ENCODE assay signal across 20 cellular contexts in genomic region chr1:115565789-115566188, GRCh38.
DNase-seq lines count a peak whose midpoint lies in the region; ATAC-seq, FAIRE-seq and TF ChIP-seq lines count a peak whose summit lies in the region.
"Had no signal": no experiment of that assay in that cellular context is flagged by ENCODE, and none has a peak within 500 bp of the region (broad histone marks: within the 10 kb centered on the region; RNA-seq: fewer than 3 reads in every experiment).

No MANE protein-coding gene starts in this region.

- 19% methylated on average over 3 of the region's 3 CpGs for WGBS in HepG2 (ENCODE audit: low lambda C conversion rate)
- 32% methylated on average over 3 of the region's 3 CpGs for WGBS in right lobe of liver (ENCODE audit: insufficient coverage, low coverage, low lambda C conversion rate, missing lambda C conversion rate)
- 95% methylated on average over 3 of the region's 3 CpGs; no CpG with 5 or more reads in 1 of the 2 experiments for WGBS in H1 (ENCODE audit: extremely low coverage in 1 of 2, insufficient coverage in 1 of 2, insufficient read length in 1 of 2, insufficient replicate concordance in 2 of 2, low coverage in 1 of 2, low lambda C conversion rate in 2 of 2, missing lambda C conversion rate in 1 of 2), 2 experiments

- H3K4me1 ChIP-seq in HepG2 (ENCODE audit: insufficient read depth, low read length), result no peaks in the 10 kb centered on the region
- H3K4me1 ChIP-seq in right lobe of liver, result no peaks in the 10 kb centered on the region
- H3K4me1 ChIP-seq in Loucy (ENCODE audit: insufficient read depth, low read length, poor library complexity, severe bottlenecking), result peaks cover 21% of the 10 kb centered on the region
- H3K4me1 ChIP-seq in H1 (replicated peaks in 1 of 4; ENCODE audit: control insufficient read depth in 3 of 4, insufficient read depth in 4 of 4, low read length in 3 of 4), result no peaks in the 10 kb centered on the region
- H3K4me1 ChIP-seq: BLaER1, Caco-2 had no signal

- H3K36me3 ChIP-seq in HepG2 (replicated peaks in 1 of 2; ENCODE audit: control insufficient read depth in 1 of 2, insufficient read depth in 2 of 2, low read length in 2 of 2), result no peaks in the 10 kb centered on the region
- H3K36me3 ChIP-seq in right lobe of liver, result no peaks in the 10 kb centered on the region
- no peaks in the 10 kb centered on the region for H3K36me3 ChIP-seq in Loucy (ENCODE audit: insufficient read depth, low read length)
- H3K36me3 ChIP-seq in H1 (ENCODE audit: control insufficient read depth in 2 of 4, insufficient read depth in 4 of 4, low read length in 3 of 4), result no peaks in the 10 kb centered on the region
- H3K36me3 ChIP-seq: BLaER1 had no signal

- H3K27me3 ChIP-seq in HepG2 (ENCODE audit: control insufficient read depth in 1 of 2, insufficient read depth in 2 of 2, low read length in 2 of 2) (peaks cover 0 to 7% of the 10 kb centered on the region in 2 experiments; a peak in 2 of 5 replicates), right lobe of liver (peaks cover 0 to 7% of the 10 kb centered on the region in 2 donors), Loucy (ENCODE audit: insufficient read depth, low read length, poor library complexity, severe bottlenecking) (no peaks in the 10 kb centered on the region), H1 (replicated peaks in 1 of 4; ENCODE audit: control insufficient read depth in 3 of 4, extremely low read depth in 1 of 4, insufficient read depth in 3 of 4, low read length in 3 of 4) (peaks cover 0 to 8% (median under 1%) of the 10 kb centered on the region in 4 experiments; a peak in 5 of 7 replicates)
- H3K27me3 ChIP-seq: BLaER1 had no signal

- in situ Hi-C loops in HepG2 (cut with HindIII; ENCODE audit: extremely low pct_ligation_motif_present, low pct_unique_long_range_greater_than_20kb), result no loop called here

- TF ChIP-seq EP300 in HepG2 (IDR thresholded peaks at IDR 0.05; ENCODE audit: low read depth in 2 of 2, low read length in 2 of 2) (no peak), HepG2 (CRISPR knock-in tag; IDR thresholded peaks at IDR 0.05; ENCODE audit: borderline replicate concordance) (no peak), H1 (IDR thresholded peaks at IDR 0.05; ENCODE audit: borderline replicate concordance in 1 of 2, low read depth in 2 of 2, low read length in 2 of 2) (no peak)

- H2BK5ac ChIP-seq in H1 (ENCODE audit: low read depth, low read length), result no peak overlapping the region

- H3K4me3 ChIP-seq in HepG2 (replicated peaks in 1 of 3; ENCODE audit: insufficient read depth in 1 of 3, low read depth in 2 of 3, low read length in 3 of 3), result no peak overlapping the region
- H3K4me3 ChIP-seq in right lobe of liver, result no peak overlapping the region
- H3K4me3 ChIP-seq in Loucy (ENCODE audit: low read length, poor library complexity, severe bottlenecking), result no peak overlapping the region
- no peak overlapping the region for H3K4me3 ChIP-seq in H1 (ENCODE audit: extremely low read depth in 1 of 4, insufficient read depth in 2 of 4, low read depth in 3 of 4, low read length in 4 of 4)
- H3K4me3 ChIP-seq: BLaER1, GM12878, GM23338 had no signal

- H2BK15ac ChIP-seq in H1 (ENCODE audit: low read length), result no peak overlapping the region

- H3K79me2 ChIP-seq in HepG2 (ENCODE audit: insufficient read depth, low read length), result no peaks in the 10 kb centered on the region
- no peaks in the 10 kb centered on the region for H3K79me2 ChIP-seq in Loucy (ENCODE audit: insufficient read depth, low read length)
- no peaks in the 10 kb centered on the region for H3K79me2 ChIP-seq in H1 (ENCODE audit: control insufficient read depth in 1 of 2, insufficient read depth in 2 of 2, low read length in 2 of 2)

- no peak for TF ChIP-seq CTCF in HepG2 (CRISPR knock-in tag; IDR thresholded peaks at IDR 0.05)
- no peak for TF ChIP-seq CTCF in right lobe of liver (IDR thresholded peaks at IDR 0.05)
- TF ChIP-seq CTCF in Loucy (conservative IDR thresholded peaks at IDR 0.05; ENCODE audit: low read length), result no peak
- no peak for TF ChIP-seq CTCF in H1 (IDR thresholded peaks at IDR 0.05; ENCODE audit: control extremely low read depth in 1 of 3, insufficient read depth in 1 of 3, low read depth in 1 of 3, low read length in 3 of 3)

- H3K18ac ChIP-seq in H1 (ENCODE audit: extremely low read depth, low read length), result no peak overlapping the region

- no peak overlapping the region for H2BK12ac ChIP-seq in H1 (ENCODE audit: low read depth, low read length)

- no peak overlapping the region for H3K27ac ChIP-seq in HepG2 (ENCODE audit: extremely low read length, insufficient read depth, low read length)
- H3K27ac ChIP-seq in right lobe of liver, result no peak overlapping the region
- H3K27ac ChIP-seq in H1 (ENCODE audit: low read depth, low read length), result no peak overlapping the region
- H3K27ac ChIP-seq: BLaER1, C4-2B had no signal

- H2AFZ ChIP-seq in HepG2 (ENCODE audit: low read length) (no peak overlapping the region), Loucy (ENCODE audit: low read length) (no peak overlapping the region), H1 (ENCODE audit: low read length) (no peak overlapping the region)
- H2AFZ ChIP-seq: GM23338 had no signal

- H3K9me2 ChIP-seq in Loucy (replicated peaks; ENCODE audit: low read depth, low read length), result no peaks in the 10 kb centered on the region

- no peak overlapping the region for H3K4ac ChIP-seq in H1 (replicated peaks; ENCODE audit: insufficient read length, low read depth, low read length)

- ATAC-seq in HepG2 (no peak), right lobe of liver (no peak)
- ATAC-seq: CD8-positive, alpha-beta T cell; GM12878; GM23338 had no signal

- H4K91ac ChIP-seq in H1 (replicated peaks; ENCODE audit: insufficient read length, low read length), result no peak overlapping the region

- H3K9me3 ChIP-seq in HepG2 (ENCODE audit: low read length) (peaks cover 10% of the 10 kb centered on the region), right lobe of liver (no peaks in the 10 kb centered on the region), Loucy (ENCODE audit: insufficient read depth, low read depth, low read length) (peaks cover 14% of the 10 kb centered on the region), H1 (ENCODE audit: insufficient read depth in 2 of 2, low read depth in 1 of 2, low read length in 1 of 2) (peaks cover 0 to 5% of the 10 kb centered on the region in 2 experiments; a peak in 3 of 4 replicates)

- TF ChIP-seq POLR2A in HepG2 (IDR thresholded peaks at IDR 0.05; ENCODE audit: insufficient read depth in 1 of 2, low read depth in 2 of 2, low read length in 2 of 2) (no peak), right lobe of liver (IDR thresholded peaks at IDR 0.05) (no peak), H1 (IDR thresholded peaks at IDR 0.05; ENCODE audit: control extremely low read depth in 1 of 2, low read depth in 2 of 2, low read length in 2 of 2) (no peak)

- no peaks in the 10 kb centered on the region for H3K23me2 ChIP-seq in H1 (ENCODE audit: low read depth, low read length)

- H3F3A ChIP-seq in Loucy (ENCODE audit: low read depth), result no peaks in the 10 kb centered on the region; the same call in 1 of the 2 replicates

- DNase-seq in HepG2 (ENCODE audit: low spot score) (no peak), right lobe of liver (no peak), H1 (ENCODE audit: low read depth in 1 of 2, low spot score in 2 of 2) (no peak), anterior cingulate cortex (lab: John Stamatoyannopoulos, UW) (no peak), globus pallidus (ENCODE audit: low spot score) (no peak), T-helper 9 cell (no peak)
- DNase-seq: Caco-2; CD4-positive, CD25-positive, alpha-beta regulatory T cell; CD8-positive, alpha-beta T cell; DMS153; EL; GDM1; HCEC 1CT had no signal

- no peak overlapping the region for H3K56ac ChIP-seq in H1 (replicated peaks; ENCODE audit: insufficient read length, low read depth, low read length)

- CTCF ChIA-PET in HepG2 (lab: Yijun Ruan, JAX; ENCODE audit: low intra/inter-chr PET ratio, low total read pairs), result no interaction called here
- CTCF ChIA-PET in H1 (lab: Charles Lee; ENCODE audit: partially characterized antibody), result interaction anchor here (1.2 to 2.8 kb wide), 4 partner anchors 17 to 59 kb away, joined by 3 to 11 read pairs (median 5); no protein-coding TSS in a partner anchor

- BruUV-seq in HepG2 (replicated peaks; lab: Mats Ljungman, UMichigan), result no TSS peak

- TF ChIP-seq RAD21 in HepG2 (CRISPR knock-in tag; IDR thresholded peaks at IDR 0.05), result no peak
- TF ChIP-seq RAD21 in H1 (IDR thresholded peaks at IDR 0.05 in 1 of 2, conservative IDR thresholded peaks at IDR 0.05 in 1 of 2; ENCODE audit: low read depth in 2 of 2, low read length in 2 of 2), result no peak

- no peak overlapping the region for H2AK5ac ChIP-seq in H1 (ENCODE audit: low read depth, low read length)

- POLR2A ChIA-PET in HepG2 (lab: Yijun Ruan, JAX) (no interaction called here), H1 (lab: Charles Lee; ENCODE audit: partially characterized antibody) (no interaction called here)

- H3K4me2 ChIP-seq in HepG2 (ENCODE audit: low read depth, low read length) (no peak overlapping the region), Loucy (ENCODE audit: low read depth, low read length, poor library complexity, severe bottlenecking) (peak overlapping the region; percentile 20), H1 (ENCODE audit: insufficient read depth in 1 of 2, low read depth in 2 of 2, low read length in 2 of 2) (no peak overlapping the region)
- H3K4me2 ChIP-seq: BLaER1, GM23338 had no signal

- FAIRE-seq in HepG2 (lab: Jason Lieb, UNC), result no peak
- no peak for FAIRE-seq in H1 (lab: Jason Lieb, UNC)
- FAIRE-seq: GM12878, GM19239, H54 had no signal

- no peak overlapping the region for H2BK120ac ChIP-seq in H1 (replicated peaks; ENCODE audit: low read depth, low read length)

- no peak overlapping the region for H4K8ac ChIP-seq in H1 (ENCODE audit: extremely low read depth, insufficient read depth, low read length)

- no peak overlapping the region for H3K9ac ChIP-seq in HepG2 (ENCODE audit: insufficient read depth, low read depth, low read length)
- peak overlapping the region; percentile 29 for H3K9ac ChIP-seq in Loucy (ENCODE audit: low read depth, low read length, poor library complexity, severe bottlenecking)
- no peak overlapping the region for H3K9ac ChIP-seq in H1 (replicated peaks in 1 of 4; ENCODE audit: extremely low read depth in 1 of 4, low read depth in 3 of 4, low read length in 3 of 4)
- H3K9ac ChIP-seq: BLaER1 had no signal

- H4K5ac ChIP-seq in H1 (ENCODE audit: insufficient read length, low read depth, low read length), result no peak overlapping the region

- no peak overlapping the region for H3K14ac ChIP-seq in H1 (ENCODE audit: insufficient read length)

- H3K79me1 ChIP-seq in H1 (ENCODE audit: low read depth, low read length), result no peaks in the 10 kb centered on the region

- H2BK20ac ChIP-seq in H1 (ENCODE audit: low read length), result no peak overlapping the region

- H4K20me1 ChIP-seq in HepG2 (ENCODE audit: insufficient read depth, low read length) (no peaks in the 10 kb centered on the region), Loucy (ENCODE audit: insufficient read depth, low read length, poor library complexity, severe bottlenecking) (no peaks in the 10 kb centered on the region), H1 (replicated peaks in 1 of 2; ENCODE audit: control insufficient read depth in 1 of 2, insufficient read depth in 2 of 2, low read length in 2 of 2) (no peaks in the 10 kb centered on the region)
- H4K20me1 ChIP-seq: BLaER1 had no signal

- H3K23ac ChIP-seq in H1 (ENCODE audit: insufficient read length), result no peak overlapping the region

- intact Hi-C loops in HepG2 (cut with micrococcal nuclease; ENCODE audit: unreplicated experiment), result no loop called here
- intact Hi-C loops in right lobe of liver (cut with DNase I), result no loop called here

Comparison
In these comparisons a context has a peak if more than half of its experiments do, and no peak if none do; other contexts are left out.
1. Of the 41 proteins assayed by ChIP-seq in both HepG2 and H1: peak only in HepG2: none; only in H1: none; in both: MAFK; in neither: 40.